1 cellular context compared by ENCODE assay signal in the genomic region with DNA sequence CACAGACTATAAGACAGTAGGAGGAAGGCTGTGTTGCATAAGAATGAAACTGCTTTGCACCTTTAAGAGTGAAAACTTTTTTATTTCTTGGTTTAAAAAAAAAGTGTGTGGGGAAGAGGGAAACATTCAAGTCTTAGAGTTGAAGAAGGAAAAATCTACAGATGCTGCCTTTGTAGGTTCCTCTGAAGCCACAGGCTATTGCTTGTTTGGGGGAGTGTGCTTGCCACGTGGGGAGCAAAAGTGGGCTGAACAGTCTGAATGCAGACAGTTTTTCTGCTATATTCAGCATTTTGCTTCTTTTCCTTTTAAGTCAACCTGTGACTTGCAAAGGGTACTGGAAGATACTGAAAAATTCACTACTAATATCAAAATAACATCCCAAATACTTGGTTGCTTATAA.
TF ChIP-seq lines count a peak whose summit lies in the region.

No MANE protein-coding gene starts in this region.

TF ChIP-seq in WTC11, 78 proteins besides CTCF, POLR2A, EP300 and RAD21 (continued from another document):
- TF ChIP-seq PRDM15 (CRISPR knock-in tag; IDR thresholded peaks at IDR 0.05): no peak
